In genomic region chr1:59976194-59977074, GRCh38 we compare ENCODE assay signal across 1 cellular context.
TF ChIP-seq lines count a peak whose summit lies in the region.

No MANE protein-coding gene starts in this region.

TF ChIP-seq in WTC11, 78 proteins besides CTCF, POLR2A, EP300 and RAD21 (continued from another document):
- TF ChIP-seq, protein P1, sequence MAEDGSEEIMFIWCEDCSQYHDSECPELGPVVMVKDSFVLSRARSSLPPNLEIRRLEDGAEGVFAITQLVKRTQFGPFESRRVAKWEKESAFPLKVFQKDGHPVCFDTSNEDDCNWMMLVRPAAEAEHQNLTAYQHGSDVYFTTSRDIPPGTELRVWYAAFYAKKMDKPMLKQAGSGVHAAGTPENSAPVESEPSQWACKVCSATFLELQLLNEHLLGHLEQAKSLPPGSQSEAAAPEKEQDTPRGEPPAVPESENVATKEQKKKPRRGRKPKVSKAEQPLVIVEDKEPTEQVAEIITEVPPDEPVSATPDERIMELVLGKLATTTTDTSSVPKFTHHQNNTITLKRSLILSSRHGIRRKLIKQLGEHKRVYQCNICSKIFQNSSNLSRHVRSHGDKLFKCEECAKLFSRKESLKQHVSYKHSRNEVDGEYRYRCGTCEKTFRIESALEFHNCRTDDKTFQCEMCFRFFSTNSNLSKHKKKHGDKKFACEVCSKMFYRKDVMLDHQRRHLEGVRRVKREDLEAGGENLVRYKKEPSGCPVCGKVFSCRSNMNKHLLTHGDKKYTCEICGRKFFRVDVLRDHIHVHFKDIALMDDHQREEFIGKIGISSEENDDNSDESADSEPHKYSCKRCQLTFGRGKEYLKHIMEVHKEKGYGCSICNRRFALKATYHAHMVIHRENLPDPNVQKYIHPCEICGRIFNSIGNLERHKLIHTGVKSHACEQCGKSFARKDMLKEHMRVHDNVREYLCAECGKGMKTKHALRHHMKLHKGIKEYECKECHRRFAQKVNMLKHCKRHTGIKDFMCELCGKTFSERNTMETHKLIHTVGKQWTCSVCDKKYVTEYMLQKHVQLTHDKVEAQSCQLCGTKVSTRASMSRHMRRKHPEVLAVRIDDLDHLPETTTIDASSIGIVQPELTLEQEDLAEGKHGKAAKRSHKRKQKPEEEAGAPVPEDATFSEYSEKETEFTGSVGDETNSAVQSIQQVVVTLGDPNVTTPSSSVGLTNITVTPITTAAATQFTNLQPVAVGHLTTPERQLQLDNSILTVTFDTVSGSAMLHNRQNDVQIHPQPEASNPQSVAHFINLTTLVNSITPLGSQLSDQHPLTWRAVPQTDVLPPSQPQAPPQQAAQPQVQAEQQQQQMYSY (CRISPR knock-in tag; IDR thresholded peaks at IDR 0.05) = no peak
- TF ChIP-seq RORB (CRISPR knock-in tag; IDR thresholded peaks at IDR 0.05) (no peak), AR (CRISPR knock-in tag; IDR thresholded peaks at IDR 0.05) (no peak), ZNF671 (CRISPR knock-in tag; IDR thresholded peaks at IDR 0.05) (no peak), TP53 (CRISPR knock-in tag; IDR thresholded peaks at IDR 0.05) (no peak), ZNF121 (CRISPR knock-in tag; IDR thresholded peaks at IDR 0.05) (no peak), GRHL2 (CRISPR knock-in tag; IDR thresholded peaks at IDR 0.05; ENCODE audit: insufficient replicate concordance, severe bottlenecking) (no peak), ESRRA (CRISPR knock-in tag; IDR thresholded peaks at IDR 0.05; ENCODE audit: borderline replicate concordance) (no peak), GTF2I (CRISPR knock-in tag; conservative IDR thresholded peaks at IDR 0.05) (no peak), NFYB (CRISPR knock-in tag; conservative IDR thresholded peaks at IDR 0.05; ENCODE audit: low read depth) (no peak)
- TF ChIP-seq, protein P2, sequence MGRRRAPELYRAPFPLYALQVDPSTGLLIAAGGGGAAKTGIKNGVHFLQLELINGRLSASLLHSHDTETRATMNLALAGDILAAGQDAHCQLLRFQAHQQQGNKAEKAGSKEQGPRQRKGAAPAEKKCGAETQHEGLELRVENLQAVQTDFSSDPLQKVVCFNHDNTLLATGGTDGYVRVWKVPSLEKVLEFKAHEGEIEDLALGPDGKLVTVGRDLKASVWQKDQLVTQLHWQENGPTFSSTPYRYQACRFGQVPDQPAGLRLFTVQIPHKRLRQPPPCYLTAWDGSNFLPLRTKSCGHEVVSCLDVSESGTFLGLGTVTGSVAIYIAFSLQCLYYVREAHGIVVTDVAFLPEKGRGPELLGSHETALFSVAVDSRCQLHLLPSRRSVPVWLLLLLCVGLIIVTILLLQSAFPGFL (CRISPR knock-in tag; IDR thresholded peaks at IDR 0.05; ENCODE audit: borderline replicate concordance) = no peak
